8 cellular contexts compared by ENCODE assay signal in the genomic region with DNA sequence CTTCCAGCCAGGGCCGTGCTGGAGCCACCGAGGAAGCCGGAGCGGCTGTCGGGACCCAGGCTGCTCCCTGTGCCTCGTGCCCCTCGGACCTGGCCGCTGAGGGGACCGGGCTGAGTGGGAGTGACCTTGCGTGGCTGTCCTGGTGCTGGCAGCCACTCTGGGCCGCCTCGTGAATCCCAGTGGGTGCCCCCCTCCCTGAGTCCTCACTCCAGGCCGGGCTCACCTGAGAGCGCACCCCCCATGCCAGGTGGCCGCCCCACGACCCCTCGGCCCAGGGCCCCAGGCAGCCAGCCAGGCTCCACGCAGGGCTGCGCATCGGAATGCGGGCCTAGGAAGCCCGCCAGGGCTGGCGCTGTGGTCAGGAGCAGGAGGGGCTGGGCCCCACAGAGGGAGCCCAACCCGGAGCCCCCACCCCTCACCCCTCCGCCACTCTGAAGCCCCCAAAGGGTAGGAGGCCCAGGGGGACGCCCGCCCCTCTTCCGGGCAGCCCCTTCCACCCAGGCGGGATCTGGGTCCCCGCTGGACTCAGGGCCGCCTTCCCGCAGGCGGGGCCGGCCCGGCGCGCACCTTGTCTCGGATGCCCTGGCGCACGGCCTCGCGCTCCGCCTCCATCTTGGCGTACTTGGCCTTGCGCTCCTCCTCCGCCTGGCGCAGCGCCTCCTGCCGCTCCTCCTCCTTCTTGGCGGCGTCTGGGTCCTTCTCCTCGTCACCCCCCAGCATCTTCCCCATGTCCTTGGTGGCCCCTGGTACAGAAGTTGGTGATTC. TPM values are rescaled to one million over a fixed set of nuclear protein-coding genes. Genes with fewer than 3 reads are reported as not detected.
A peak's percentile ranks its signal among the peaks of the same experiment; 100 is the strongest.
DNase-seq lines count a peak whose midpoint lies in the region; ATAC-seq, FAIRE-seq and TF ChIP-seq lines count a peak whose summit lies in the region.

No MANE protein-coding gene starts in this region.

- H3K79me2 ChIP-seq in K562 (ENCODE audit: control insufficient read depth, insufficient read depth, low read length) = no peaks in the 10 kb centered on the region

- H3K4me2 ChIP-seq in K562 (ENCODE audit: insufficient read depth, low read length) = no peak overlapping the region

- H3K9ac ChIP-seq in K562 (ENCODE audit: insufficient read depth in 1 of 2, low read depth in 2 of 2, low read length in 2 of 2) = peak overlapping the region in 1 of 2 experiments; percentile 52; a peak in 2 of 4 replicates

- intact Hi-C loops in A673 (cut with micrococcal nuclease; ENCODE audit: unreplicated experiment) = no loop called here
- intact Hi-C loops in Panc1 (cut with micrococcal nuclease; ENCODE audit: unreplicated experiment) = no loop called here
- intact Hi-C loops in K562 (cut with micrococcal nuclease) = no loop called here
- intact Hi-C loops in ascending aorta (cut with DNase I) = no loop called here

- TF ChIP-seq RAD21 in K562 (CRISPR knock-in tag; conservative IDR thresholded peaks at IDR 0.05 in 1 of 2, IDR thresholded peaks at IDR 0.05 in 1 of 2) = no peak

- 35% methylated on average over 35 of the region's 52 CpGs for WGBS in K562 (ENCODE audit: insufficient coverage, low coverage, missing lambda C conversion rate)

- peaks cover 82% of the 10 kb centered on the region for H3K27me3 Mint-ChIP-seq in nephron progenitor cell (ENCODE audit: low read depth, poor library complexity)

- H3K36me3 Mint-ChIP-seq in nephron progenitor cell (ENCODE audit: low read depth) = no peaks in the 10 kb centered on the region

- no peak for TF ChIP-seq POLR2A in K562 (conservative IDR thresholded peaks at IDR 0.05)

- H3K4me1 Mint-ChIP-seq in nephron progenitor cell = peaks cover 24% of the 10 kb centered on the region

- peak overlapping the region; percentile 36 for H3K4me3 ChIP-seq in A673 (ENCODE audit: low read depth, low read length, poor library complexity, severe bottlenecking)
- H3K4me3 ChIP-seq in Panc1 (ENCODE audit: low read depth in 2 of 2, low read length in 2 of 2) = no peak overlapping the region
- no peak overlapping the region for H3K4me3 ChIP-seq in K562
- H3K4me3 ChIP-seq in ascending aorta = peak overlapping the region in 1 of 2 donors; percentile 33

- POLR2A ChIA-PET in A673 (lab: Charles Lee; ENCODE audit: low non-redundant PET) (no interaction called here), Panc1 (lab: Charles Lee) (no interaction called here), K562 (lab: Yijun Ruan, JAX) (interaction anchor here (1.9 kb wide), 1 partner anchor 10 kb away, joined by 7 read pairs; no protein-coding TSS in a partner anchor)

- H4K20me1 ChIP-seq in K562 (replicated peaks; ENCODE audit: control insufficient read depth, insufficient read depth, low read length) = 0 out of 2 replicates have a peak, but pooled peaks cover 3% of the 10 kb centered on the region

- ATAC-seq in Panc1 = peak; percentile 47
- peak; percentile 66 for ATAC-seq in K562
- ATAC-seq in GM21576 (IDR thresholded peaks at IDR 0.05; ENCODE audit: unreplicated experiment) = no peak

- BruUV-seq in A673 (replicated peaks; lab: Mats Ljungman, UMichigan) = no TSS peak
- BruUV-seq in Panc1 (replicated peaks; lab: Mats Ljungman, UMichigan) = no TSS peak
- no TSS peak for BruUV-seq in K562 (replicated peaks; lab: Mats Ljungman, UMichigan)

- H3K9me1 ChIP-seq in K562 (ENCODE audit: control insufficient read depth, insufficient read depth, low read length) = no peaks in the 10 kb centered on the region

- H3K27me3 ChIP-seq in A673 (replicated peaks; ENCODE audit: insufficient read depth, low read depth, low read length, poor library complexity) (peaks cover 11% of the 10 kb centered on the region), Panc1 (ENCODE audit: control insufficient read depth, insufficient read depth, low read length) (no peaks in the 10 kb centered on the region), K562 (ENCODE audit: control insufficient read depth in 2 of 2, insufficient read depth in 2 of 2, low read length in 2 of 2) (peaks cover 15 to 40% of the 10 kb centered on the region in 2 experiments), ascending aorta (peaks cover 33% of the 10 kb centered on the region)

- in situ Hi-C loops in Panc1 (cut with HindIII; ENCODE audit: low pct_unique_long_range_greater_than_20kb, low sequenced_read_pairs) (no loop called here), K562 (cut with MboI) (no loop called here)

- no peaks in the 10 kb centered on the region for H3K36me3 ChIP-seq in A673 (ENCODE audit: insufficient read depth, low read length, poor library complexity, severe bottlenecking)
- no peaks in the 10 kb centered on the region for H3K36me3 ChIP-seq in Panc1 (ENCODE audit: control insufficient read depth, insufficient read depth, low read length)
- H3K36me3 ChIP-seq in K562 (ENCODE audit: control insufficient read depth, insufficient read depth, low read length) = no peaks in the 10 kb centered on the region
- H3K36me3 ChIP-seq in ascending aorta = no peaks in the 10 kb centered on the region

- H3K4me3 Mint-ChIP-seq in nephron progenitor cell = no peak overlapping the region

- no peak for TF ChIP-seq EP300 in K562 (IDR thresholded peaks at IDR 0.05; ENCODE audit: low read length)

- no peak overlapping the region for H3K27ac ChIP-seq in A673 (ENCODE audit: low read depth, low read length, poor library complexity, severe bottlenecking)
- no peak overlapping the region for H3K27ac ChIP-seq in Panc1 (ENCODE audit: low read length)
- no peak overlapping the region for H3K27ac ChIP-seq in K562 (ENCODE audit: extremely low read depth, low read depth, low read length)
- no peak overlapping the region for H3K27ac ChIP-seq in ascending aorta

- CTCF ChIA-PET in A673 (lab: Charles Lee) (no interaction called here), Panc1 (lab: Charles Lee) (no interaction called here), K562 (lab: Yijun Ruan, JAX; ENCODE audit: low intra/inter-chr PET ratio) (no interaction called here)

- FAIRE-seq in K562 (lab: Jason Lieb, UNC) = no peak

- no peak overlapping the region for H3K27ac Mint-ChIP-seq in nephron progenitor cell

- H3K9me3 ChIP-seq in A673 (ENCODE audit: low read depth, low read length, poor library complexity, severe bottlenecking) (no peaks in the 10 kb centered on the region), Panc1 (ENCODE audit: control insufficient read depth, insufficient read depth, low read depth, low read length) (no peaks in the 10 kb centered on the region), K562 (replicated peaks; ENCODE audit: control insufficient read depth, insufficient read depth, low read depth, low read length) (no peaks in the 10 kb centered on the region), ascending aorta (no peaks in the 10 kb centered on the region)

- DNase-seq in A673 (ENCODE audit: low spot score) (peak; percentile 52), Panc1 (ENCODE audit: low read depth, low spot score) (no peak), K562 (ENCODE audit: extremely low read depth in 1 of 4, low spot score in 3 of 4) (peak in 3 of 4 experiments; percentile 43 to 54 (median 46)), nephron progenitor cell (peak; percentile 49), ascending aorta (ENCODE audit: low spot score in 2 of 2) (no peak), NCI-H2227 treated with DMSO at 0.1 percent for 48 hours (lab: John Stamatoyannopoulos, UW) (no peak), epidermal melanocyte (ENCODE audit: insufficient read length, low spot score) (no peak)

- TF ChIP-seq CTCF in A673 (conservative IDR thresholded peaks at IDR 0.05; ENCODE audit: low read depth, low read length) (0 out of 2 replicates have a peak, but pooled peaks have one; percentile 35), Panc1 (IDR thresholded peaks at IDR 0.05) (no peak), K562 (IDR thresholded peaks at IDR 0.05 in 2 of 3, conservative IDR thresholded peaks at IDR 0.05 in 1 of 3; ENCODE audit: insufficient read depth in 2 of 3, low read depth in 1 of 3, low read length in 3 of 3) (peak in 1 of 3 experiments; percentile 19; a peak in 1 of 6 replicates), nephron progenitor cell (IDR thresholded peaks at IDR 0.05) (no peak), ascending aorta (IDR thresholded peaks at IDR 0.05) (no peak)

- H3K4me1 ChIP-seq in A673 (ENCODE audit: insufficient read depth, low read length, poor library complexity, severe bottlenecking) (no peaks in the 10 kb centered on the region), Panc1 (ENCODE audit: control insufficient read depth, insufficient read depth, low read length) (peaks cover 4% of the 10 kb centered on the region), K562 (replicated peaks in 1 of 2; ENCODE audit: control insufficient read depth in 2 of 2, insufficient read depth in 2 of 2, low read length in 2 of 2) (peaks cover 0 to 80% of the 10 kb centered on the region in 2 experiments; a peak in 3 of 5 replicates), ascending aorta (peaks cover 4 to 9% of the 10 kb centered on the region in 2 donors)

- no peaks in the 10 kb centered on the region for H3K9me3 Mint-ChIP-seq in nephron progenitor cell

- H2AFZ ChIP-seq in K562 (ENCODE audit: low read depth, low read length) = no peak overlapping the region

RNA-seq across cellular contexts. Expression of gene CPLX1, which starts 33.9 kb away (rescaled TPM):
- total RNA-seq in A673 (2021) (4.6 and 6.6 TPM in 2 replicates), Panc1 (2021; ENCODE audit: unreplicated experiment) (6.7 TPM), K562 (2014; rRNA removed) (0.61 and 1.00 TPM in 2 replicates), K562 (2014; rRNA removed; fragmentation: Illumina TruSeq; extraction: Trizol) (not detected in 2 replicates), K562 (2015; rRNA removed; fragmentation: Illumina TruSeq; extraction: Trizol) (0.07 and 0.23 TPM in 2 replicates), K562 (2021) (2.1 and 3.3 TPM in 2 replicates), ascending aorta (1.1 TPM)
- polyA plus RNA-seq in Panc1 (2012; ENCODE audit: insufficient read length) = 15.0 TPM
- 1.1 and 1.5 TPM in 2 replicates for total RNA-seq in K562 (2011; cell fraction: chromatin; rRNA removed; ENCODE audit: low replicate concordance)
- total RNA-seq in K562 (2011; cell fraction: nucleolus; rRNA removed) = 0.92 and 1.3 TPM in 2 replicates
- 0.61 and 0.73 TPM in 2 replicates for total RNA-seq in K562 (2011; cell fraction: nucleoplasm; rRNA removed)
- polyA plus RNA-seq in K562 (2011; rRNA removed) (0.17 and 0.23 TPM in 2 replicates), K562 (2014; fragmentation: Illumina TruSeq; extraction: Trizol) (0.12 and 0.21 TPM in 2 replicates), K562 (2014; fragmentation: Nextera tagmentation; extraction: Ambion mirVana) (under 1 TPM in 1 of 2 experiments, not detected in 1; 0.03 TPM), K562 (2014; rRNA removed) (0.55 and 1.3 TPM in 2 replicates)
- 0.04 and 0.33 TPM in 2 replicates for polyA plus RNA-seq in K562 (2011; cell fraction: cytosol; rRNA removed)
- polyA plus RNA-seq in K562 (2011; cell fraction: nucleus; rRNA removed) = 1.2 and 4.9 TPM in 2 replicates
- 0.50 and 1.6 TPM in 2 replicates for polyA plus RNA-seq in K562 (2012)
- 0.18 TPM in 1 of 2 replicates, not detected in the other for polyA minus RNA-seq in K562 (2011; rRNA and poly(A)+ RNA removed)
- polyA minus RNA-seq in K562 (2011; cell fraction: cytosol; rRNA and poly(A)+ RNA removed) = 2.2 TPM in 1 of 2 replicates, not detected in the other
- 0.27 TPM in 1 of 2 replicates, not detected in the other for polyA minus RNA-seq in K562 (2011; cell fraction: nucleus; rRNA and poly(A)+ RNA removed)

Comparison
In these comparisons a context has a peak if more than half of its experiments do, and no peak if none do; other contexts are left out.
1. DNase-seq: peak in A673 (single experiment), K562 (3 of 4) and nephron progenitor cell (single experiment); none in Panc1 (single experiment), ascending aorta (0 of 2), NCI-H2227 treated with DMSO at 0.1 percent for 48 hours (single experiment) and epidermal melanocyte (single experiment).